In genomic region chr5:139774980-139775654, GRCh38 we compare ENCODE assay signal across 8 cellular contexts. TPM values are rescaled to one million over a fixed set of nuclear protein-coding genes. Genes with fewer than 3 reads are reported as not detected.
DNase-seq lines count a peak whose midpoint lies in the region; ATAC-seq lines count a peak whose summit lies in the region.

No MANE protein-coding gene starts in this region.

- no peaks in the 10 kb centered on the region for H3K36me3 ChIP-seq in BLaER1

- ATAC-seq in GM19372 (IDR thresholded peaks at IDR 0.05; ENCODE audit: low read depth, unreplicated experiment) (peak; percentile 74), sciatic nerve (peak; percentile 87), HG03196 (IDR thresholded peaks at IDR 0.05; ENCODE audit: unreplicated experiment) (no peak)

- DNase-seq in HuH-7.5 (ENCODE audit: low spot score) (peak; percentile 83), SKM-1 (lab: John Stamatoyannopoulos, UW; ENCODE audit: unreplicated experiment) (peak; percentile 51), cardiac septum (ENCODE audit: low spot score) (peak; percentile 89), sciatic nerve (ENCODE audit: low spot score) (peak; percentile 84)
- peak; percentile 81 for DNase-seq in activated naive CD4-positive, alpha-beta T cell treated with anti-CD3 and anti-CD28 coated beads, Interleukin-2, amount 50 U/mL, for 16 hours

- H4K20me1 ChIP-seq in BLaER1, result no peaks in the 10 kb centered on the region

- H3K4me1 ChIP-seq in BLaER1, result peaks cover 41% of the 10 kb centered on the region

- peak overlapping the region; percentile 59 for H3K4me2 ChIP-seq in BLaER1

- H3K9ac ChIP-seq in BLaER1, result no peak overlapping the region

- H3K9me3 ChIP-seq in BLaER1, result no peaks in the 10 kb centered on the region

- H3K27ac ChIP-seq in BLaER1, result no peak overlapping the region

- intact Hi-C loops in cardiac septum (cut with DNase I), result no loop called here
- intact Hi-C loops in sciatic nerve (cut with DNase I), result no loop called here

- H3K4me3 ChIP-seq in BLaER1, result no peak overlapping the region

- no peaks in the 10 kb centered on the region for H3K27me3 ChIP-seq in BLaER1

RNA-seq across cellular contexts. Expression of gene PSD2, which starts 20.5 kb away (rescaled TPM):
- total RNA-seq in cardiac septum (0.08 TPM), sciatic nerve (0.53 TPM)
